1 cellular context compared by ENCODE assay signal in the genomic region with DNA sequence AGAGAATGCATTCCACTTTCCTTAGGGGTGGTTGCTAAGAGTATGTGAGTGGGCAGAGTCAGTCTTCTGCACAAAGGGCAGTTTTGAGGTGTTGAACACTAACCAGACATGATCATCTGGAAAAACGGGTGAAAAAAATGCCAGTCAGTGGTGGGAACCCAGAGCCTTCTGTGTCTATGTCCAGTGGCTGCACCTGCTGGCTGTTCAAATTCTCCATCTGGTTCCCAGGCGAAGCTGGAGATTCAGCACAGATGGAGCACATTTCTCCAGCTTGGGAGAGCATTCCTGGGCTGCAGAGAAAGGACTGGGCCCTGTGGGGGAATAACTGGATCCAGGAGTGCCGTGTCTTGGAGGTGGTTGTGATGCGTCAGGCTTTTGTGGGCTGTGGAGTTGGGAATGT.
TF ChIP-seq lines count a peak whose summit lies in the region.

No MANE protein-coding gene starts in this region.

TF ChIP-seq in SK-N-SH treated with all-trans-retinoic acid at 6 μM for 48 hours, 23 proteins besides CTCF, POLR2A, EP300 and RAD21 (continued from another document):
- TF ChIP-seq, protein P1, sequence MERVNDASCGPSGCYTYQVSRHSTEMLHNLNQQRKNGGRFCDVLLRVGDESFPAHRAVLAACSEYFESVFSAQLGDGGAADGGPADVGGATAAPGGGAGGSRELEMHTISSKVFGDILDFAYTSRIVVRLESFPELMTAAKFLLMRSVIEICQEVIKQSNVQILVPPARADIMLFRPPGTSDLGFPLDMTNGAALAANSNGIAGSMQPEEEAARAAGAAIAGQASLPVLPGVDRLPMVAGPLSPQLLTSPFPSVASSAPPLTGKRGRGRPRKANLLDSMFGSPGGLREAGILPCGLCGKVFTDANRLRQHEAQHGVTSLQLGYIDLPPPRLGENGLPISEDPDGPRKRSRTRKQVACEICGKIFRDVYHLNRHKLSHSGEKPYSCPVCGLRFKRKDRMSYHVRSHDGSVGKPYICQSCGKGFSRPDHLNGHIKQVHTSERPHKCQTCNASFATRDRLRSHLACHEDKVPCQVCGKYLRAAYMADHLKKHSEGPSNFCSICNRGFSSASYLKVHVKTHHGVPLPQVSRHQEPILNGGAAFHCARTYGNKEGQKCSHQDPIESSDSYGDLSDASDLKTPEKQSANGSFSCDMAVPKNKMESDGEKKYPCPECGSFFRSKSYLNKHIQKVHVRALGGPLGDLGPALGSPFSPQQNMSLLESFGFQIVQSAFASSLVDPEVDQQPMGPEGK (CRISPR knock-in tag; IDR thresholded peaks at IDR 0.05; ENCODE audit: borderline replicate concordance), result no peak
- TF ChIP-seq ZNF70 (CRISPR knock-in tag; IDR thresholded peaks at IDR 0.05) (no peak), TCF4 (CRISPR knock-in tag; IDR thresholded peaks at IDR 0.05; ENCODE audit: borderline replicate concordance) (no peak), SNAI2 (CRISPR knock-in tag; IDR thresholded peaks at IDR 0.05) (no peak), TOX (CRISPR knock-in tag; IDR thresholded peaks at IDR 0.05; ENCODE audit: borderline replicate concordance) (no peak), OSR1 (CRISPR knock-in tag; IDR thresholded peaks at IDR 0.05) (no peak), ESRRG (CRISPR knock-in tag; IDR thresholded peaks at IDR 0.05) (no peak), RARB (CRISPR knock-in tag; IDR thresholded peaks at IDR 0.05) (no peak), ZNF8 (CRISPR knock-in tag; IDR thresholded peaks at IDR 0.05) (no peak), ARNTL (CRISPR knock-in tag; IDR thresholded peaks at IDR 0.05; ENCODE audit: borderline replicate concordance, low read depth) (no peak), ZC3H10 (CRISPR knock-in tag; IDR thresholded peaks at IDR 0.05) (no peak), GLIS3 (CRISPR knock-in tag; IDR thresholded peaks at IDR 0.05) (no peak), PPARA (CRISPR knock-in tag; IDR thresholded peaks at IDR 0.05; ENCODE audit: borderline replicate concordance) (no peak), ISL1 (CRISPR knock-in tag; IDR thresholded peaks at IDR 0.05) (no peak), ZNF565 (CRISPR knock-in tag; conservative IDR thresholded peaks at IDR 0.05; ENCODE audit: low read depth) (no peak)
- TF ChIP-seq, protein P2, sequence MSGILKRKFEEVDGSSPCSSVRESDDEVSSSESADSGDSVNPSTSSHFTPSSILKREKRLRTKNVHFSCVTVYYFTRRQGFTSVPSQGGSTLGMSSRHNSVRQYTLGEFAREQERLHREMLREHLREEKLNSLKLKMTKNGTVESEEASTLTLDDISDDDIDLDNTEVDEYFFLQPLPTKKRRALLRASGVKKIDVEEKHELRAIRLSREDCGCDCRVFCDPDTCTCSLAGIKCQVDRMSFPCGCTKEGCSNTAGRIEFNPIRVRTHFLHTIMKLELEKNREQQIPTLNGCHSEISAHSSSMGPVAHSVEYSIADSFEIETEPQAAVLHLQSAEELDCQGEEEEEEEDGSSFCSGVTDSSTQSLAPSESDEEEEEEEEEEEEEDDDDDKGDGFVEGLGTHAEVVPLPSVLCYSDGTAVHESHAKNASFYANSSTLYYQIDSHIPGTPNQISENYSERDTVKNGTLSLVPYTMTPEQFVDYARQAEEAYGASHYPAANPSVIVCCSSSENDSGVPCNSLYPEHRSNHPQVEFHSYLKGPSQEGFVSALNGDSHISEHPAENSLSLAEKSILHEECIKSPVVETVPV (CRISPR knock-in tag; IDR thresholded peaks at IDR 0.05), result no peak
- TF ChIP-seq, protein P3, sequence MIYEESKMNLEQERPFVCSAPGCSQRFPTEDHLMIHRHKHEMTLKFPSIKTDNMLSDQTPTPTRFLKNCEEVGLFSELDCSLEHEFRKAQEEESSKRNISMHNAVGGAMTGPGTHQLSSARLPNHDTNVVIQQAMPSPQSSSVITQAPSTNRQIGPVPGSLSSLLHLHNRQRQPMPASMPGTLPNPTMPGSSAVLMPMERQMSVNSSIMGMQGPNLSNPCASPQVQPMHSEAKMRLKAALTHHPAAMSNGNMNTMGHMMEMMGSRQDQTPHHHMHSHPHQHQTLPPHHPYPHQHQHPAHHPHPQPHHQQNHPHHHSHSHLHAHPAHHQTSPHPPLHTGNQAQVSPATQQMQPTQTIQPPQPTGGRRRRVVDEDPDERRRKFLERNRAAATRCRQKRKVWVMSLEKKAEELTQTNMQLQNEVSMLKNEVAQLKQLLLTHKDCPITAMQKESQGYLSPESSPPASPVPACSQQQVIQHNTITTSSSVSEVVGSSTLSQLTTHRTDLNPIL (CRISPR knock-in tag; IDR thresholded peaks at IDR 0.05; ENCODE audit: low read depth), result no peak
- TF ChIP-seq, protein P4, sequence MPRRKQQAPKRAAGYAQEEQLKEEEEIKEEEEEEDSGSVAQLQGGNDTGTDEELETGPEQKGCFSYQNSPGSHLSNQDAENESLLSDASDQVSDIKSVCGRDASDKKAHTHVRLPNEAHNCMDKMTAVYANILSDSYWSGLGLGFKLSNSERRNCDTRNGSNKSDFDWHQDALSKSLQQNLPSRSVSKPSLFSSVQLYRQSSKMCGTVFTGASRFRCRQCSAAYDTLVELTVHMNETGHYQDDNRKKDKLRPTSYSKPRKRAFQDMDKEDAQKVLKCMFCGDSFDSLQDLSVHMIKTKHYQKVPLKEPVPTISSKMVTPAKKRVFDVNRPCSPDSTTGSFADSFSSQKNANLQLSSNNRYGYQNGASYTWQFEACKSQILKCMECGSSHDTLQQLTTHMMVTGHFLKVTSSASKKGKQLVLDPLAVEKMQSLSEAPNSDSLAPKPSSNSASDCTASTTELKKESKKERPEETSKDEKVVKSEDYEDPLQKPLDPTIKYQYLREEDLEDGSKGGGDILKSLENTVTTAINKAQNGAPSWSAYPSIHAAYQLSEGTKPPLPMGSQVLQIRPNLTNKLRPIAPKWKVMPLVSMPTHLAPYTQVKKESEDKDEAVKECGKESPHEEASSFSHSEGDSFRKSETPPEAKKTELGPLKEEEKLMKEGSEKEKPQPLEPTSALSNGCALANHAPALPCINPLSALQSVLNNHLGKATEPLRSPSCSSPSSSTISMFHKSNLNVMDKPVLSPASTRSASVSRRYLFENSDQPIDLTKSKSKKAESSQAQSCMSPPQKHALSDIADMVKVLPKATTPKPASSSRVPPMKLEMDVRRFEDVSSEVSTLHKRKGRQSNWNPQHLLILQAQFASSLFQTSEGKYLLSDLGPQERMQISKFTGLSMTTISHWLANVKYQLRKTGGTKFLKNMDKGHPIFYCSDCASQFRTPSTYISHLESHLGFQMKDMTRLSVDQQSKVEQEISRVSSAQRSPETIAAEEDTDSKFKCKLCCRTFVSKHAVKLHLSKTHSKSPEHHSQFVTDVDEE (CRISPR knock-in tag; IDR thresholded peaks at IDR 0.05), result no peak
- TF ChIP-seq, protein P5, sequence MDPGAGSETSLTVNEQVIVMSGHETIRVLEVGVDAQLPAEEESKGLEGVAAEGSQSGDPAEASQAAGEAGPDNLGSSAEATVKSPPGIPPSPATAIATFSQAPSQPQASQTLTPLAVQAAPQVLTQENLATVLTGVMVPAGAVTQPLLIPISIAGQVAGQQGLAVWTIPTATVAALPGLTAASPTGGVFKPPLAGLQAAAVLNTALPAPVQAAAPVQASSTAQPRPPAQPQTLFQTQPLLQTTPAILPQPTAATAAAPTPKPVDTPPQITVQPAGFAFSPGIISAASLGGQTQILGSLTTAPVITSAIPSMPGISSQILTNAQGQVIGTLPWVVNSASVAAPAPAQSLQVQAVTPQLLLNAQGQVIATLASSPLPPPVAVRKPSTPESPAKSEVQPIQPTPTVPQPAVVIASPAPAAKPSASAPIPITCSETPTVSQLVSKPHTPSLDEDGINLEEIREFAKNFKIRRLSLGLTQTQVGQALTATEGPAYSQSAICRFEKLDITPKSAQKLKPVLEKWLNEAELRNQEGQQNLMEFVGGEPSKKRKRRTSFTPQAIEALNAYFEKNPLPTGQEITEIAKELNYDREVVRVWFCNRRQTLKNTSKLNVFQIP (CRISPR knock-in tag; IDR thresholded peaks at IDR 0.05; ENCODE audit: borderline replicate concordance, low read depth), result no peak
TF ChIP-seq in SK-N-SH treated with all-trans-retinoic acid at 6 μM for 48 hours: peak in this region for 0.
